Comparison of ENCODE assay signal across 19 cellular contexts in the genomic region with DNA sequence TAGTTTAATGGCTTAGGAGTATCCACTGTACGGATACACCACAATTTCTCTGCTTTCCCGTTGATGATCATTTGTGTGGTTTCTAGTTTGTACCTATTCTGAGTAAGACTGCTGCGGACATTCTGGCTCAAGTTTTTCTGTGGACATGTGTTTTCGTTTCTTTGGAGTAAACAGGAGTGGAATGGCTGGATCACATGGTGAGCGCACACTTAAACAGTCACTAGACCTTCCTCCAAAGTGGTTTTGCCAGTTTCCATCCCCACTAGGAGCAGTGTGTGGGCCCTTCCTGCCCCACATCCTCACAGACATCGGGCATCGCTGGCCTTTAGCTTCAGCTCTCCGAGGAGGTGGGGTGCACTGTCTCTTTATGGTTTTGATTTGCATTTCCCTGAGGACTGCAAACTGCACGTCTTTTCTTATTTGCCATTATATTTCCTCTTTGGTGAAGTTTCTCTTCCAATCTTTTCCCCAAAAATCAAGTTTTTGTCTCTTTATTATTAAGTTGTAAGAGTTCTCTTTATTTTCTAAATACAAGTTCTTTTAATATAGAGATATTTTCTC.
DNase-seq lines count a peak whose midpoint lies in the region; ATAC-seq and TF ChIP-seq lines count a peak whose summit lies in the region.
"Had no signal": no experiment of that assay in that cellular context is flagged by ENCODE, and none has a peak within 500 bp of the region (broad histone marks: within the 10 kb centered on the region; RNA-seq: fewer than 3 reads in every experiment).

No MANE protein-coding gene starts in this region.

- no peaks in the 10 kb centered on the region for H3K4me1 ChIP-seq in mammary epithelial cell (ENCODE audit: insufficient read depth, low read length)
- H3K4me1 ChIP-seq in adipocyte (ENCODE audit: control insufficient read depth, insufficient read depth, low read length), result peaks cover 54% of the 10 kb centered on the region
- peaks cover 24% of the 10 kb centered on the region for H3K4me1 ChIP-seq in mesenchymal stem cell (ENCODE audit: control insufficient read depth, insufficient read depth, low read depth, low read length)
- H3K4me1 ChIP-seq in vagina, result peaks cover 44% of the 10 kb centered on the region
- H3K4me1 ChIP-seq in Peyer's patch, result no peaks in the 10 kb centered on the region

- TF ChIP-seq CTCF in MCF 10A (IDR thresholded peaks at IDR 0.05; ENCODE audit: unreplicated experiment) (no peak), mammary epithelial cell (conservative IDR thresholded peaks at IDR 0.05 in 1 of 2, IDR thresholded peaks at IDR 0.05 in 1 of 2; ENCODE audit: extremely low read depth in 1 of 2, insufficient read depth in 1 of 2, low read depth in 1 of 2, low read length in 2 of 2) (no peak), vagina (IDR thresholded peaks at IDR 0.05) (no peak), Peyer's patch (IDR thresholded peaks at IDR 0.05) (no peak)

- no peak overlapping the region for H3K4ac ChIP-seq in mesenchymal stem cell (ENCODE audit: low read depth in 1 of 2, low read length in 2 of 2)

- no peak overlapping the region for H4K91ac ChIP-seq in mesenchymal stem cell (ENCODE audit: low read length)

- in situ Hi-C loops in mammary epithelial cell (cut with MboI; ENCODE audit: low sequenced_read_pairs in 2 of 2), result no loop called here

- TF ChIP-seq POLR2A in vagina (IDR thresholded peaks at IDR 0.05) (no peak), Peyer's patch (IDR thresholded peaks at IDR 0.05) (no peak)

- no peak overlapping the region for H3K4me3 Mint-ChIP-seq in MCF 10A (ENCODE audit: unreplicated experiment)
- no peak overlapping the region for H3K4me3 Mint-ChIP-seq in activated CD4-positive, alpha-beta T cell treated with anti-CD3 and anti-CD28 coated beads for 36 hours
- H3K4me3 Mint-ChIP-seq: T-helper 2 cell treated with Interferon-gamma antibody and Interleukin-4, amounts not matched to agents 5 μg/mL and 100 μg/mL, for 36 hours had no signal

- no peak overlapping the region for H3K23ac ChIP-seq in mesenchymal stem cell (ENCODE audit: low read length in 2 of 2)

- H2AK5ac ChIP-seq in mesenchymal stem cell (ENCODE audit: low read length, severe bottlenecking), result no peak overlapping the region

- no peak overlapping the region for H3K27ac ChIP-seq in mammary epithelial cell (ENCODE audit: insufficient read depth, low read depth, low read length)
- peak overlapping the region; percentile 1 for H3K27ac ChIP-seq in mesenchymal stem cell (ENCODE audit: low read length, poor library complexity, severe bottlenecking)
- peak overlapping the region; percentile 80 for H3K27ac ChIP-seq in vagina
- H3K27ac ChIP-seq in Peyer's patch, result peak overlapping the region in 1 of 4 donors; percentile 2
- H3K27ac ChIP-seq: A549, HL-60, KMS-11 had no signal

- DNase-seq in MCF 10A (ENCODE audit: unreplicated experiment) (no peak), mammary epithelial cell (no peak), adipocyte (ENCODE audit: low read depth) (peak; percentile 36), mesenchymal stem cell (no peak), vagina (ENCODE audit: extremely low spot score in 2 of 2) (no peak), Peyer's patch (no peak)
- DNase-seq in activated CD4-positive, alpha-beta T cell treated with anti-CD3 and anti-CD28 coated beads for 36 hours, result no peak
- DNase-seq: activated CD4-positive, CD25-positive, alpha-beta regulatory T cell treated with anti-CD3 and anti-CD28 coated beads, Interleukin-2, amount 50 U/mL, for 72 hours; activated CD8-positive, alpha-beta memory T cell treated with anti-CD3 and anti-CD28 coated beads, Interleukin-2, amount 50 U/mL, for 48 hours; activated naive CD4-positive, alpha-beta T cell treated with Interleukin-2 at 50 U/mL for 16 hours; effector CD8-positive, alpha-beta T cell; foreskin melanocyte; NCI-H187 treated with DMSO at 0.1 percent for 48 hours; occipital lobe had no signal

- no peak for ATAC-seq in HG02938 (IDR thresholded peaks at IDR 0.05; ENCODE audit: unreplicated experiment)
- ATAC-seq in activated CD4-positive, alpha-beta T cell treated with anti-CD3 and anti-CD28 coated beads for 36 hours, result no peak
- ATAC-seq: A549 had no signal

- CTCF ChIA-PET in MCF 10A (lab: Yijun Ruan, JAX), result no interaction called here
- CTCF ChIA-PET in mammary epithelial cell (lab: Charles Lee; ENCODE audit: low non-redundant PET), result no interaction called here
- CTCF ChIA-PET in activated CD4-positive, alpha-beta T cell treated with anti-CD3 and anti-CD28 coated beads for 36 hours (lab: Charles Lee), result no interaction called here

- dilution Hi-C loops in mammary epithelial cell (cut with HindIII; ENCODE audit: low sequenced_read_pairs), result no loop called here

- H3K9ac ChIP-seq in mammary epithelial cell (ENCODE audit: insufficient read depth, low read length), result no peak overlapping the region
- peak overlapping the region; percentile 73 for H3K9ac ChIP-seq in adipocyte (ENCODE audit: low read length)
- H3K9ac ChIP-seq in mesenchymal stem cell (ENCODE audit: low read length), result peak overlapping the region; percentile 77
- H3K9ac ChIP-seq: KMS-11 had no signal

- H3K18ac ChIP-seq in mesenchymal stem cell (ENCODE audit: low read depth in 1 of 2, low read length in 2 of 2), result peak overlapping the region in 1 of 2 experiments; percentile 61

- WGBS in mammary epithelial cell (ENCODE audit: low coverage, missing lambda C conversion rate), result 96% methylated on average over 9 of the region's 9 CpGs
- WGBS in mesenchymal stem cell, result 93% methylated on average over 6 of the region's 9 CpGs

- H3K4me2 ChIP-seq in mammary epithelial cell (ENCODE audit: insufficient read depth, low read depth, low read length) (no peak overlapping the region), mesenchymal stem cell (ENCODE audit: low read length, poor library complexity, severe bottlenecking) (no peak overlapping the region)
- H3K4me2 ChIP-seq: A549, KMS-11 had no signal

- POLR2A ChIA-PET in MCF 10A (lab: Yijun Ruan, JAX), result no interaction called here
- POLR2A ChIA-PET in activated CD4-positive, alpha-beta T cell treated with anti-CD3 and anti-CD28 coated beads for 36 hours (lab: Charles Lee), result no interaction called here

- BruUV-seq in MCF 10A (replicated peaks; lab: Mats Ljungman, UMichigan), result no TSS peak
- BruUV-seq in mammary epithelial cell (replicated peaks; lab: Mats Ljungman, UMichigan), result no TSS peak

- H3K27me3 ChIP-seq in mammary epithelial cell (ENCODE audit: insufficient read depth, low read length) (no peaks in the 10 kb centered on the region), adipocyte (replicated peaks; ENCODE audit: control insufficient read depth, insufficient read depth, low read length) (no peaks in the 10 kb centered on the region), mesenchymal stem cell (ENCODE audit: control insufficient read depth in 1 of 2, insufficient read depth in 1 of 2, low read length in 2 of 2) (no peaks in the 10 kb centered on the region), vagina (no peaks in the 10 kb centered on the region), Peyer's patch (no peaks in the 10 kb centered on the region)

- H3K9me3 Mint-ChIP-seq in MCF 10A (ENCODE audit: unreplicated experiment), result no peaks in the 10 kb centered on the region
- H3K9me3 Mint-ChIP-seq in activated CD4-positive, alpha-beta T cell treated with anti-CD3 and anti-CD28 coated beads for 36 hours (ENCODE audit: low read depth), result peaks cover 10% of the 10 kb centered on the region
- H3K9me3 Mint-ChIP-seq: T-helper 2 cell treated with Interferon-gamma antibody and Interleukin-4, amounts not matched to agents 5 μg/mL and 100 μg/mL, for 36 hours had no signal

- no peaks in the 10 kb centered on the region for H3K79me2 ChIP-seq in mammary epithelial cell (ENCODE audit: insufficient read depth, low read length)

- H3K27me3 Mint-ChIP-seq in MCF 10A (ENCODE audit: insufficient read depth, unreplicated experiment), result no peaks in the 10 kb centered on the region
- H3K27me3 Mint-ChIP-seq in activated CD4-positive, alpha-beta T cell treated with anti-CD3 and anti-CD28 coated beads for 36 hours, result no peaks in the 10 kb centered on the region

- H2BK5ac ChIP-seq in mesenchymal stem cell (ENCODE audit: low read depth, low read length, poor library complexity, severe bottlenecking), result no peak overlapping the region

- peaks cover 42% of the 10 kb centered on the region for H3K79me1 ChIP-seq in mesenchymal stem cell (replicated peaks; ENCODE audit: low read length, poor library complexity, severe bottlenecking)

- H3K9me3 ChIP-seq in mammary epithelial cell (replicated peaks; ENCODE audit: insufficient read depth, low read length), result no peaks in the 10 kb centered on the region
- H3K9me3 ChIP-seq in adipocyte (ENCODE audit: control insufficient read depth, low read length), result peaks cover 6% of the 10 kb centered on the region
- H3K9me3 ChIP-seq in mesenchymal stem cell (ENCODE audit: control insufficient read depth, low read length), result no peaks in the 10 kb centered on the region
- no peaks in the 10 kb centered on the region for H3K9me3 ChIP-seq in vagina
- no peaks in the 10 kb centered on the region for H3K9me3 ChIP-seq in Peyer's patch
- H3K9me3 ChIP-seq: A549 had no signal

- no peaks in the 10 kb centered on the region for H3K36me3 ChIP-seq in mammary epithelial cell (ENCODE audit: insufficient read depth, low read length)
- peaks cover 6% of the 10 kb centered on the region for H3K36me3 ChIP-seq in adipocyte (ENCODE audit: control insufficient read depth, insufficient read depth, low read length, severe bottlenecking)
- peaks cover 10 to 24% of the 10 kb centered on the region in 2 experiments for H3K36me3 ChIP-seq in mesenchymal stem cell (ENCODE audit: control insufficient read depth in 1 of 2, insufficient read depth in 2 of 2, low read depth in 1 of 2, low read length in 2 of 2)
- H3K36me3 ChIP-seq in vagina, result peaks cover 0 to 2% of the 10 kb centered on the region in 2 donors
- no peaks in the 10 kb centered on the region for H3K36me3 ChIP-seq in Peyer's patch

- H3K36me3 Mint-ChIP-seq in MCF 10A (ENCODE audit: insufficient read depth, unreplicated experiment), result peaks cover 37% of the 10 kb centered on the region
- peaks cover 28% of the 10 kb centered on the region for H3K36me3 Mint-ChIP-seq in activated CD4-positive, alpha-beta T cell treated with anti-CD3 and anti-CD28 coated beads for 36 hours (ENCODE audit: low read depth)

- no peaks in the 10 kb centered on the region for H4K20me1 ChIP-seq in mammary epithelial cell (ENCODE audit: insufficient read depth, low read length)

- H3K14ac ChIP-seq in mesenchymal stem cell (ENCODE audit: low read length in 2 of 2), result peak overlapping the region in 1 of 2 experiments; percentile 35

- H3K4me1 Mint-ChIP-seq in MCF 10A (ENCODE audit: insufficient read depth, unreplicated experiment), result peaks cover 27% of the 10 kb centered on the region
- peaks cover 5% of the 10 kb centered on the region for H3K4me1 Mint-ChIP-seq in activated CD4-positive, alpha-beta T cell treated with anti-CD3 and anti-CD28 coated beads for 36 hours

- H3K4me3 ChIP-seq in mammary epithelial cell (replicated peaks in 1 of 3; ENCODE audit: insufficient read depth in 1 of 3, low read depth in 2 of 3, low read length in 3 of 3) (no peak overlapping the region), adipocyte (ENCODE audit: low read length) (peak overlapping the region; percentile 8), mesenchymal stem cell (ENCODE audit: insufficient read depth in 1 of 2, low read depth in 1 of 2, low read length in 2 of 2) (no peak overlapping the region), vagina (no peak overlapping the region), Peyer's patch (no peak overlapping the region)
- H3K4me3 ChIP-seq: A549 had no signal

- intact Hi-C loops in MCF 10A (cut with micrococcal nuclease), result no loop called here
- intact Hi-C loops in mammary epithelial cell (cut with micrococcal nuclease), result no loop called here
- intact Hi-C loops in vagina (cut with DNase I), result loop anchor here (10.0 kb wide), 1 partner anchor 95 kb away; a partner anchor contains a TSS
- intact Hi-C loops in activated CD4-positive, alpha-beta T cell treated with anti-CD3 and anti-CD28 coated beads for 36 hours (cut with DNase I, micrococcal nuclease), result no loop called here

- H2BK15ac ChIP-seq in mesenchymal stem cell (ENCODE audit: low read depth, poor library complexity, severe bottlenecking), result no peak overlapping the region

- H2AFZ ChIP-seq in mammary epithelial cell (ENCODE audit: low read depth, low read length) (no peak overlapping the region), mesenchymal stem cell (ENCODE audit: low read depth, low read length) (no peak overlapping the region)

- H2BK120ac ChIP-seq in mesenchymal stem cell (ENCODE audit: low read depth, low read length), result no peak overlapping the region

- H2BK12ac ChIP-seq in mesenchymal stem cell (ENCODE audit: low read length in 2 of 2), result peak overlapping the region in 1 of 2 experiments; percentile 29

- H4K8ac ChIP-seq in mesenchymal stem cell (ENCODE audit: low read length), result no peak overlapping the region

- H3K27ac Mint-ChIP-seq in MCF 10A (ENCODE audit: low read depth, unreplicated experiment), result peak overlapping the region; percentile 88
- H3K27ac Mint-ChIP-seq in activated CD4-positive, alpha-beta T cell treated with anti-CD3 and anti-CD28 coated beads for 36 hours, result no peak overlapping the region
- H3K27ac Mint-ChIP-seq: T-helper 2 cell treated with Interferon-gamma antibody and Interleukin-4, amounts not matched to agents 5 μg/mL and 100 μg/mL, for 36 hours had no signal
